Comparison of ENCODE assay signal across 1 cellular context in genomic region chr14:96165493-96166474, GRCh38.
TF ChIP-seq lines count a peak whose summit lies in the region.

No MANE protein-coding gene starts in this region.

TF ChIP-seq in SK-N-SH treated with all-trans-retinoic acid at 6 μM for 48 hours, 23 proteins besides CTCF, POLR2A, EP300 and RAD21 (continued from another document):
- TF ChIP-seq CSDC2 (CRISPR knock-in tag; IDR thresholded peaks at IDR 0.05) (no peak), SNAI2 (CRISPR knock-in tag; IDR thresholded peaks at IDR 0.05) (no peak), ESRRG (CRISPR knock-in tag; IDR thresholded peaks at IDR 0.05) (no peak), ZC3H10 (CRISPR knock-in tag; IDR thresholded peaks at IDR 0.05) (no peak)
TF ChIP-seq in SK-N-SH treated with all-trans-retinoic acid at 6 μM for 48 hours: peak in this region for 0.
